1 cellular context compared by ENCODE assay signal in the genomic region with DNA sequence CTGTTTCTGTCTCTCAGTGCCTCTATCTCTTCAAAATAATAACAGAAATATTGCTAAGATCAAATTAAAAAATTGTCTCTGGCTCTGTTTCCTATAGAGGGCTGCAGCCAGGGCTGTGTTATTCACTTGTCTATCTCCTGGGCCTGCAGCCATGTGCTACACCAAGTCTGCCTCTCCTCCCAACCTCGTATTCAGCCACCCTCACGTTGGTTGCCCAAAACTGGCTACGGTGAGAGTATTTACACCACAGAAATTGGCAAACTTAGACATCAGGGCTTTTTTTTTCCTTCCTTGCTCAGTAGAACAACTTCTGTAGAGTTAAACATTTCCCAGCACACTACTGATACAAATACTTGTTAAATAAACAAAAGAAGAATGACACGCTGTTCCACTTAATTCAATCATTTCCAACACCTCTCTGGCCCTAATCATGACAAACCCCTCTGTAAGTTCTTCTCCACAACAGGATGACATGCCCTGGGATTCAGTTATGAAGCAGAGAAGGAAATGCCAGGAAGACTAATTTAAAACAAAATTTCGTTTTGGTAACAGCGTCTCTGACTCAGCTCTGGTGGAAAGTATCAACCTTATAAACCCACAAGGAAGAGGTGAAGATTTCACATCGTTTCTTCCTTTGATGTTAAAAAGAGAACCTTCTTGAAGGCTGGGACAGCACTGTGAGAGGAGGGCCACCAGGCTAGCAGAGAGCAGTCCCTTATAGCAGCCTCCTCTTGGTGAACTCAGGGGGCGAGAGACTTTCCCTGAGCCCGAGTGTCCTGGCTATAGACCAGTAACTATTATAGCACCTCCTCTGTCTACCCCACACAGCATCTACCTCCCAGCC.
TF ChIP-seq lines count a peak whose summit lies in the region.

No MANE protein-coding gene starts in this region.

TF ChIP-seq in SK-N-SH treated with all-trans-retinoic acid at 6 μM for 48 hours, 23 proteins besides CTCF, POLR2A, EP300 and RAD21 (continued from another document):
- TF ChIP-seq, protein P1, sequence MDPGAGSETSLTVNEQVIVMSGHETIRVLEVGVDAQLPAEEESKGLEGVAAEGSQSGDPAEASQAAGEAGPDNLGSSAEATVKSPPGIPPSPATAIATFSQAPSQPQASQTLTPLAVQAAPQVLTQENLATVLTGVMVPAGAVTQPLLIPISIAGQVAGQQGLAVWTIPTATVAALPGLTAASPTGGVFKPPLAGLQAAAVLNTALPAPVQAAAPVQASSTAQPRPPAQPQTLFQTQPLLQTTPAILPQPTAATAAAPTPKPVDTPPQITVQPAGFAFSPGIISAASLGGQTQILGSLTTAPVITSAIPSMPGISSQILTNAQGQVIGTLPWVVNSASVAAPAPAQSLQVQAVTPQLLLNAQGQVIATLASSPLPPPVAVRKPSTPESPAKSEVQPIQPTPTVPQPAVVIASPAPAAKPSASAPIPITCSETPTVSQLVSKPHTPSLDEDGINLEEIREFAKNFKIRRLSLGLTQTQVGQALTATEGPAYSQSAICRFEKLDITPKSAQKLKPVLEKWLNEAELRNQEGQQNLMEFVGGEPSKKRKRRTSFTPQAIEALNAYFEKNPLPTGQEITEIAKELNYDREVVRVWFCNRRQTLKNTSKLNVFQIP (CRISPR knock-in tag; IDR thresholded peaks at IDR 0.05; ENCODE audit: borderline replicate concordance, low read depth): no peak
- TF ChIP-seq CSRNP3 (CRISPR knock-in tag; IDR thresholded peaks at IDR 0.05): no peak
TF ChIP-seq in SK-N-SH treated with all-trans-retinoic acid at 6 μM for 48 hours: peak in this region for 0.
